1 cellular context compared by ENCODE assay signal in the genomic region with DNA sequence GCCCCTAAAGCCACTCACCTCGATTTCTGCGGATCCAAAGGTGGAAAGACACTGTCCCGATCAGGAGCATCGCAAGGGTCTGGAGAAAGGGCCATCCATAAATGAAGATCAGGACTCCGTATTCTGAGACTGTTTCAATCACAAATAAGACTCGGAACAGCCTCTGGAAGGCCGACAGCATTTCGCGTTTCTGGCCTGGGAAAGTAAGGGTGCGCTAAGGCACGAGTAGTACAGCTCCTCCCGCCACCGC.
TF ChIP-seq lines count a peak whose summit lies in the region.

No MANE protein-coding gene starts in this region.

TF ChIP-seq in HEK293, 187 proteins besides CTCF, POLR2A, EP300 and RAD21 (continued from another document):
- TF ChIP-seq, protein P1, sequence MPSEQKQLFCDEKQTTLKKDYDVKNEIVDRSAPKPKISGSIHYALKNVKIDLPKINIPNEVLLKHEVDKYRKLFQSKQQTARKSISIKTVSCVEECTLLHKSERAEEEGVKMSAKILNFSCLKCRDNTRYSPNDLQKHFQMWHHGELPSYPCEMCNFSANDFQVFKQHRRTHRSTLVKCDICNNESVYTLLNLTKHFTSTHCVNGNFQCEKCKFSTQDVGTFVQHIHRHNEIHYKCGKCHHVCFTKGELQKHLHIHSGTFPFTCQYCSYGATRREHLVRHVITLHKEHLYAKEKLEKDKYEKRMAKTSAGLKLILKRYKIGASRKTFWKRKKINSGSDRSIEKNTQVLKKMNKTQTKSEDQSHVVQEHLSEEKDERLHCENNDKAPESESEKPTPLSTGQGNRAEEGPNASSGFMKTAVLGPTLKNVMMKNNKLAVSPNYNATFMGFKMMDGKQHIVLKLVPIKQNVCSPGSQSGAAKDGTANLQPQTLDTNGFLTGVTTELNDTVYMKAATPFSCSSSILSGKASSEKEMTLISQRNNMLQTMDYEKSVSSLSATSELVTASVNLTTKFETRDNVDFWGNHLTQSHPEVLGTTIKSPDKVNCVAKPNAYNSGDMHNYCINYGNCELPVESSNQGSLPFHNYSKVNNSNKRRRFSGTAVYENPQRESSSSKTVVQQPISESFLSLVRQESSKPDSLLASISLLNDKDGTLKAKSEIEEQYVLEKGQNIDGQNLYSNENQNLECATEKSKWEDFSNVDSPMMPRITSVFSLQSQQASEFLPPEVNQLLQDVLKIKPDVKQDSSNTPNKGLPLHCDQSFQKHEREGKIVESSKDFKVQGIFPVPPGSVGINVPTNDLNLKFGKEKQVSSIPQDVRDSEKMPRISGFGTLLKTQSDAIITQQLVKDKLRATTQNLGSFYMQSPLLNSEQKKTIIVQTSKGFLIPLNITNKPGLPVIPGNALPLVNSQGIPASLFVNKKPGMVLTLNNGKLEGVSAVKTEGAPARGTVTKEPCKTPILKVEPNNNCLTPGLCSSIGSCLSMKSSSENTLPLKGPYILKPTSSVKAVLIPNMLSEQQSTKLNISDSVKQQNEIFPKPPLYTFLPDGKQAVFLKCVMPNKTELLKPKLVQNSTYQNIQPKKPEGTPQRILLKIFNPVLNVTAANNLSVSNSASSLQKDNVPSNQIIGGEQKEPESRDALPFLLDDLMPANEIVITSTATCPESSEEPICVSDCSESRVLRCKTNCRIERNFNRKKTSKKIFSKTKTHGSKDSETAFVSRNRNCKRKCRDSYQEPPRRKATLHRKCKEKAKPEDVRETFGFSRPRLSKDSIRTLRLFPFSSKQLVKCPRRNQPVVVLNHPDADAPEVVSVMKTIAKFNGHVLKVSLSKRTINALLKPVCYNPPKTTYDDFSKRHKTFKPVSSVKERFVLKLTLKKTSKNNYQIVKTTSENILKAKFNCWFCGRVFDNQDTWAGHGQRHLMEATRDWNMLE (tag by site-specific recombination; conservative IDR thresholded peaks at IDR 0.05; ENCODE audit: low read depth): 0 out of 2 replicates have a peak, but pooled peaks have one; percentile 9
- TF ChIP-seq, protein P2, sequence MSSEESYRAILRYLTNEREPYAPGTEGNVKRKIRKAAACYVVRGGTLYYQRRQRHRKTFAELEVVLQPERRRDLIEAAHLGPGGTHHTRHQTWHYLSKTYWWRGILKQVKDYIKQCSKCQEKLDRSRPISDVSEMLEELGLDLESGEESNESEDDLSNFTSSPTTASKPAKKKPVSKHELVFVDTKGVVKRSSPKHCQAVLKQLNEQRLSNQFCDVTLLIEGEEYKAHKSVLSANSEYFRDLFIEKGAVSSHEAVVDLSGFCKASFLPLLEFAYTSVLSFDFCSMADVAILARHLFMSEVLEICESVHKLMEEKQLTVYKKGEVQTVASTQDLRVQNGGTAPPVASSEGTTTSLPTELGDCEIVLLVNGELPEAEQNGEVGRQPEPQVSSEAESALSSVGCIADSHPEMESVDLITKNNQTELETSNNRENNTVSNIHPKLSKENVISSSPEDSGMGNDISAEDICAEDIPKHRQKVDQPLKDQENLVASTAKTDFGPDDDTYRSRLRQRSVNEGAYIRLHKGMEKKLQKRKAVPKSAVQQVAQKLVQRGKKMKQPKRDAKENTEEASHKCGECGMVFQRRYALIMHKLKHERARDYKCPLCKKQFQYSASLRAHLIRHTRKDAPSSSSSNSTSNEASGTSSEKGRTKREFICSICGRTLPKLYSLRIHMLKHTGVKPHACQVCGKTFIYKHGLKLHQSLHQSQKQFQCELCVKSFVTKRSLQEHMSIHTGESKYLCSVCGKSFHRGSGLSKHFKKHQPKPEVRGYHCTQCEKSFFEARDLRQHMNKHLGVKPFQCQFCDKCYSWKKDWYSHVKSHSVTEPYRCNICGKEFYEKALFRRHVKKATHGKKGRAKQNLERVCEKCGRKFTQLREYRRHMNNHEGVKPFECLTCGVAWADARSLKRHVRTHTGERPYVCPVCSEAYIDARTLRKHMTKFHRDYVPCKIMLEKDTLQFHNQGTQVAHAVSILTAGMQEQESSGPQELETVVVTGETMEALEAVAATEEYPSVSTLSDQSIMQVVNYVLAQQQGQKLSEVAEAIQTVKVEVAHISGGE (tag by site-specific recombination; conservative IDR thresholded peaks at IDR 0.05; ENCODE audit: low read depth): peak; percentile 36
- TF ChIP-seq ZNF560 (tag by site-specific recombination; IDR thresholded peaks at IDR 0.05; ENCODE audit: borderline replicate concordance): no peak
- TF ChIP-seq, protein P3, sequence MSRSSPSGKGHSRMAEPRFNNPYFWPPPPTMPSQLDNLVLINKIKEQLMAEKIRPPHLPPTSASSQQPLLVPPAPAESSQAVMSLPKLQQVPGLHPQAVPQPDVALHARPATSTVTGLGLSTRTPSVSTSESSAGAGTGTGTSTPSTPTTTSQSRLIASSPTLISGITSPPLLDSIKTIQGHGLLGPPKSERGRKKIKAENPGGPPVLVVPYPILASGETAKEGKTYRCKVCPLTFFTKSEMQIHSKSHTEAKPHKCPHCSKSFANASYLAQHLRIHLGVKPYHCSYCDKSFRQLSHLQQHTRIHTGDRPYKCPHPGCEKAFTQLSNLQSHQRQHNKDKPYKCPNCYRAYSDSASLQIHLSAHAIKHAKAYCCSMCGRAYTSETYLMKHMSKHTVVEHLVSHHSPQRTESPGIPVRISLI (tag by site-specific recombination; IDR thresholded peaks at IDR 0.05): no peak
- TF ChIP-seq ZNF324 (tag by site-specific recombination; IDR thresholded peaks at IDR 0.05): no peak
- TF ChIP-seq, protein P4, sequence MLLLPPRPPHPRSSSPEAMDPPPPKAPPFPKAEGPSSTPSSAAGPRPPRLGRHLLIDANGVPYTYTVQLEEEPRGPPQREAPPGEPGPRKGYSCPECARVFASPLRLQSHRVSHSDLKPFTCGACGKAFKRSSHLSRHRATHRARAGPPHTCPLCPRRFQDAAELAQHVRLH (tag by site-specific recombination; IDR thresholded peaks at IDR 0.05): no peak
- no peak for TF ChIP-seq ZNF174 (tag by site-specific recombination; IDR thresholded peaks at IDR 0.05)
- TF ChIP-seq ZNF529 (tag by site-specific recombination; IDR thresholded peaks at IDR 0.05; ENCODE audit: insufficient replicate concordance): no peak
- peak; percentile 63; the same call in 1 of the 2 replicates for TF ChIP-seq ZNF341 (tag by site-specific recombination; IDR thresholded peaks at IDR 0.05; ENCODE audit: low read depth)
- TF ChIP-seq ZNF785 (tag by site-specific recombination; IDR thresholded peaks at IDR 0.05): no peak
- TF ChIP-seq MEIS1 (CRISPR knock-in tag; IDR thresholded peaks at IDR 0.05; ENCODE audit: borderline replicate concordance): 0 out of 2 replicates have a peak, but pooled peaks have one; percentile 9
- TF ChIP-seq, protein P5, sequence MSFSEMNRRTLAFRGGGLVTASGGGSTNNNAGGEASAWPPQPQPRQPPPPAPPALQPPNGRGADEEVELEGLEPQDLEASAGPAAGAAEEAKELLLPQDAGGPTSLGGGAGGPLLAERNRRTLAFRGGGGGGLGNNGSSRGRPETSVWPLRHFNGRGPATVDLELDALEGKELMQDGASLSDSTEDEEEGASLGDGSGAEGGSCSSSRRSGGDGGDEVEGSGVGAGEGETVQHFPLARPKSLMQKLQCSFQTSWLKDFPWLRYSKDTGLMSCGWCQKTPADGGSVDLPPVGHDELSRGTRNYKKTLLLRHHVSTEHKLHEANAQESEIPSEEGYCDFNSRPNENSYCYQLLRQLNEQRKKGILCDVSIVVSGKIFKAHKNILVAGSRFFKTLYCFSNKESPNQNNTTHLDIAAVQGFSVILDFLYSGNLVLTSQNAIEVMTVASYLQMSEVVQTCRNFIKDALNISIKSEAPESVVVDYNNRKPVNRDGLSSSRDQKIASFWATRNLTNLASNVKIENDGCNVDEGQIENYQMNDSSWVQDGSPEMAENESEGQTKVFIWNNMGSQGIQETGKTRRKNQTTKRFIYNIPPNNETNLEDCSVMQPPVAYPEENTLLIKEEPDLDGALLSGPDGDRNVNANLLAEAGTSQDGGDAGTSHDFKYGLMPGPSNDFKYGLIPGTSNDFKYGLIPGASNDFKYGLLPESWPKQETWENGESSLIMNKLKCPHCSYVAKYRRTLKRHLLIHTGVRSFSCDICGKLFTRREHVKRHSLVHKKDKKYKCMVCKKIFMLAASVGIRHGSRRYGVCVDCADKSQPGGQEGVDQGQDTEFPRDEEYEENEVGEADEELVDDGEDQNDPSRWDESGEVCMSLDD (tag by site-specific recombination; IDR thresholded peaks at IDR 0.05): no peak
- TF ChIP-seq SCRT2 (tag by site-specific recombination; IDR thresholded peaks at IDR 0.05): no peak
- no peak for TF ChIP-seq ZNF223 (tag by site-specific recombination; IDR thresholded peaks at IDR 0.05)
- TF ChIP-seq ZNF621 (tag by site-specific recombination; IDR thresholded peaks at IDR 0.05): no peak
- TF ChIP-seq GLIS1 (tag by site-specific recombination; IDR thresholded peaks at IDR 0.05): no peak
- peak; percentile 80 for TF ChIP-seq ZBTB48 (tag by site-specific recombination; IDR thresholded peaks at IDR 0.05)
- TF ChIP-seq ZNF660 (tag by site-specific recombination; IDR thresholded peaks at IDR 0.05): 0 out of 2 replicates have a peak, but pooled peaks have one; percentile 2
- no peak for TF ChIP-seq ZNF433 (tag by site-specific recombination; IDR thresholded peaks at IDR 0.05; ENCODE audit: low read depth)
- TF ChIP-seq ZNF394 (tag by site-specific recombination; IDR thresholded peaks at IDR 0.05; ENCODE audit: borderline replicate concordance): 0 out of 2 replicates have a peak, but pooled peaks have one; percentile 57
- no peak for TF ChIP-seq ZNF791 (tag by site-specific recombination; IDR thresholded peaks at IDR 0.05)
- TF ChIP-seq ZNF146 (tag by site-specific recombination; IDR thresholded peaks at IDR 0.05): no peak
- TF ChIP-seq, protein P6, sequence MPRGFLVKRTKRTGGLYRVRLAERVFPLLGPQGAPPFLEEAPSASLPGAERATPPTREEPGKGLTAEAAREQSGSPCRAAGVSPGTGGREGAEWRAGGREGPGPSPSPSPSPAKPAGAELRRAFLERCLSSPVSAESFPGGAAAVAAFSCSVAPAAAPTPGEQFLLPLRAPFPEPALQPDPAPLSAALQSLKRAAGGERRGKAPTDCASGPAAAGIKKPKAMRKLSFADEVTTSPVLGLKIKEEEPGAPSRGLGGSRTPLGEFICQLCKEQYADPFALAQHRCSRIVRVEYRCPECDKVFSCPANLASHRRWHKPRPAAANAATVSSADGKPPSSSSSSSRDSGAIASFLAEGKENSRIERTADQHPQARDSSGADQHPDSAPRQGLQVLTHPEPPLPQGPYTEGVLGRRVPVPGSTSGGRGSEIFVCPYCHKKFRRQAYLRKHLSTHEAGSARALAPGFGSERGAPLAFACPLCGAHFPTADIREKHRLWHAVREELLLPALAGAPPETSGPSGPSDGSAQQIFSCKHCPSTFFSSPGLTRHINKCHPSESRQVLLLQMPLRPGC (tag by site-specific recombination; IDR thresholded peaks at IDR 0.05): no peak
- TF ChIP-seq REPIN1 (tag by site-specific recombination; IDR thresholded peaks at IDR 0.05; ENCODE audit: low read depth): no peak
- TF ChIP-seq ZNF292 (tag by site-specific recombination; IDR thresholded peaks at IDR 0.05; ENCODE audit: borderline replicate concordance, low read depth): no peak
- TF ChIP-seq, protein P7, sequence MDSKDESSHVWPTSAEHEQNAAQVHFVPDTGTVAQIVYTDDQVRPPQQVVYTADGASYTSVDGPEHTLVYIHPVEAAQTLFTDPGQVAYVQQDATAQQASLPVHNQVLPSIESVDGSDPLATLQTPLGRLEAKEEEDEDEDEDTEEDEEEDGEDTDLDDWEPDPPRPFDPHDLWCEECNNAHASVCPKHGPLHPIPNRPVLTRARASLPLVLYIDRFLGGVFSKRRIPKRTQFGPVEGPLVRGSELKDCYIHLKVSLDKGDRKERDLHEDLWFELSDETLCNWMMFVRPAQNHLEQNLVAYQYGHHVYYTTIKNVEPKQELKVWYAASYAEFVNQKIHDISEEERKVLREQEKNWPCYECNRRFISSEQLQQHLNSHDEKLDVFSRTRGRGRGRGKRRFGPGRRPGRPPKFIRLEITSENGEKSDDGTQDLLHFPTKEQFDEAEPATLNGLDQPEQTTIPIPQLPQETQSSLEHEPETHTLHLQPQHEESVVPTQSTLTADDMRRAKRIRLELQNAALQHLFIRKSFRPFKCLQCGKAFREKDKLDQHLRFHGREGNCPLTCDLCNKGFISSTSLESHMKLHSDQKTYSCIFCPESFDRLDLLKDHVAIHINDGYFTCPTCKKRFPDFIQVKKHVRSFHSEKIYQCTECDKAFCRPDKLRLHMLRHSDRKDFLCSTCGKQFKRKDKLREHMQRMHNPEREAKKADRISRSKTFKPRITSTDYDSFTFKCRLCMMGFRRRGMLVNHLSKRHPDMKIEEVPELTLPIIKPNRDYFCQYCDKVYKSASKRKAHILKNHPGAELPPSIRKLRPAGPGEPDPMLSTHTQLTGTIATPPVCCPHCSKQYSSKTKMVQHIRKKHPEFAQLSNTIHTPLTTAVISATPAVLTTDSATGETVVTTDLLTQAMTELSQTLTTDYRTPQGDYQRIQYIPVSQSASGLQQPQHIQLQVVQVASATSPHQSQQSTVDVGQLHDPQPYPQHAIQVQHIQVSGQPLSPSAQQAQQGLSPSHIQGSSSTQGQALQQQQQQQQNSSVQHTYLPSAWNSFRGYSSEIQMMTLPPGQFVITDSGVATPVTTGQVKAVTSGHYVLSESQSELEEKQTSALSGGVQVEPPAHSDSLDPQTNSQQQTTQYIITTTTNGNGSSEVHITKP (tag by site-specific recombination; IDR thresholded peaks at IDR 0.05): no peak
- no peak for TF ChIP-seq ZFP3 (tag by site-specific recombination; IDR thresholded peaks at IDR 0.05; ENCODE audit: low read depth)
- TF ChIP-seq ZNF354C (tag by site-specific recombination; IDR thresholded peaks at IDR 0.05; ENCODE audit: borderline replicate concordance, low read depth): no peak
- TF ChIP-seq ZNF416 (tag by site-specific recombination; IDR thresholded peaks at IDR 0.05): no peak
- no peak for TF ChIP-seq ZNF175 (tag by site-specific recombination; IDR thresholded peaks at IDR 0.05)
- TF ChIP-seq MYNN (tag by site-specific recombination; IDR thresholded peaks at IDR 0.05; ENCODE audit: borderline replicate concordance): no peak
- TF ChIP-seq SP3 (tag by site-specific recombination; IDR thresholded peaks at IDR 0.05): no peak
- TF ChIP-seq KLF9 (tag by site-specific recombination; IDR thresholded peaks at IDR 0.05; ENCODE audit: low read depth): no peak
- peak; percentile 42 for TF ChIP-seq ZBTB20 (tag by site-specific recombination; IDR thresholded peaks at IDR 0.05)
- no peak for TF ChIP-seq ZNF138 (tag by site-specific recombination; IDR thresholded peaks at IDR 0.05; ENCODE audit: borderline replicate concordance)
- TF ChIP-seq ZNF768 (tag by site-specific recombination; IDR thresholded peaks at IDR 0.05): no peak
- 0 out of 2 replicates have a peak, but pooled peaks have one; percentile 4 for TF ChIP-seq ZNF10 (tag by site-specific recombination; IDR thresholded peaks at IDR 0.05)
